10 cellular contexts compared by ENCODE assay signal in the genomic region with DNA sequence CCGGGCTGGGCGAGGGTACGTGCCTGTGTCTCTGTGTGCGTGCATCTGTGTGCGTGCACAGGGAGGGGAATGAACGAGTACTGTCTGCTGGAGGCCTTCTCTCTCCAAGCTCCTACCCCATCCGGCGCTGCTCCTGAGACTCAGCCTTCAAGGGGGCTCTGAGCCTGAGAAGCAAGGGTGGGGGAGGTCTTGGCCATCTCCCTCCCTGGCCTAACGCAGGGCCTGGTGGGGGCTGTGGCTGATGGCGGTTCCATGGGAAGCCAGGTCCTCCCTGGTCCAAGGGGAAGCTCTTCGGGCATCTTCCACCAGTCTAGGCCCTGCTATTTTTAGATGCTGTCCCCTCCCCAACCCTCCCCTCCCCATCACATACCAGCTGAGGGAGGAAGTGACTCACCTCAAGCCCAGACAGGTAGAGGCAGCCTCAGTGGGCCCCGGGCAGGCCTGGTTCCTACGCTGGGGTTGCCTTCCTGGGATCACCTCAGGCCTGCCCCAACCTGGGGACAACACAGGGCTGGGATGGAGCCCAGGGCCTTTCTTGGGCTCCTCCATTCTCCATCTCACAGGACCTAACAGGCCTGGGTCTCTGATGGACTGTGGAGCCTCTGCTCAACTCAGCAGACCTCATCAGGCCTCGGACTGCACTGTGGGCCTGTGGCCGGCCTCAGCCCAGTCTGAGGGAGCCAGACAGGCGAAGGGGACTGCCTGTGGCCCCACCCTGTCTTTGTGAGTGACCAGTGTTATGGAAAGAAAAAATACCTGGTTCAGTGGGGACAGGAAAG. TPM values are rescaled to one million over a fixed set of nuclear protein-coding genes. Genes with fewer than 3 reads are reported as not detected.
DNase-seq lines count a peak whose midpoint lies in the region; ATAC-seq and TF ChIP-seq lines count a peak whose summit lies in the region.
"Had no signal": no experiment of that assay in that cellular context is flagged by ENCODE, and none has a peak within 500 bp of the region (broad histone marks: within the 10 kb centered on the region; RNA-seq: fewer than 3 reads in every experiment).

No MANE protein-coding gene starts in this region.

- peaks cover 12% of the 10 kb centered on the region for H3K79me2 ChIP-seq in DOHH2 (ENCODE audit: control insufficient read depth, low read length)
- H3K79me2 ChIP-seq in osteoblast (ENCODE audit: insufficient read depth, low read length): no peaks in the 10 kb centered on the region

- H4K20me1 ChIP-seq in DOHH2 (ENCODE audit: control insufficient read depth, insufficient read depth, low read depth, low read length): no peaks in the 10 kb centered on the region
- no peaks in the 10 kb centered on the region for H4K20me1 ChIP-seq in osteoblast (ENCODE audit: insufficient read depth, low read length)

- H3K27me3 Mint-ChIP-seq in T-helper 1 cell treated with Interleukin-12 subunit alpha and Interleukin-12 subunit beta and Interleukin-4 antibody, amounts not matched to agents 30 μg/mL and 1 μg/mL, for 36 hours (ENCODE audit: low read depth): no peaks in the 10 kb centered on the region
- no peaks in the 10 kb centered on the region for H3K27me3 Mint-ChIP-seq in activated naive CD8-positive, alpha-beta T cell treated with anti-CD3 and anti-CD28 coated beads, Interleukin-2, amount 50 U/mL, for 24 hours
- peaks cover 7% of the 10 kb centered on the region for H3K27me3 Mint-ChIP-seq in progenitor cell of endocrine pancreas

- H3K9me3 Mint-ChIP-seq in T-helper 1 cell treated with Interleukin-12 subunit alpha and Interleukin-12 subunit beta and Interleukin-4 antibody, amounts not matched to agents 30 μg/mL and 1 μg/mL, for 36 hours: peaks cover 8% of the 10 kb centered on the region
- no peaks in the 10 kb centered on the region for H3K9me3 Mint-ChIP-seq in activated naive CD8-positive, alpha-beta T cell treated with anti-CD3 and anti-CD28 coated beads, Interleukin-2, amount 50 U/mL, for 24 hours
- no peaks in the 10 kb centered on the region for H3K9me3 Mint-ChIP-seq in progenitor cell of endocrine pancreas (ENCODE audit: low read depth)

- no peaks in the 10 kb centered on the region for H3K9me2 ChIP-seq in DOHH2 (replicated peaks; ENCODE audit: control insufficient read depth, low read length)

- H2AFZ ChIP-seq in osteoblast (ENCODE audit: low read length): peak overlapping the region; percentile 11

- peaks cover 61% of the 10 kb centered on the region for H3K4me1 Mint-ChIP-seq in T-helper 1 cell treated with Interleukin-12 subunit alpha and Interleukin-12 subunit beta and Interleukin-4 antibody, amounts not matched to agents 30 μg/mL and 1 μg/mL, for 36 hours (ENCODE audit: low read depth)
- H3K4me1 Mint-ChIP-seq in activated naive CD8-positive, alpha-beta T cell treated with anti-CD3 and anti-CD28 coated beads, Interleukin-2, amount 50 U/mL, for 24 hours: peaks cover 77% of the 10 kb centered on the region
- H3K4me1 Mint-ChIP-seq in progenitor cell of endocrine pancreas (ENCODE audit: low read depth): peaks cover 18% of the 10 kb centered on the region

- H3K27me3 ChIP-seq in DOHH2 (ENCODE audit: control insufficient read depth, low read length) (no peaks in the 10 kb centered on the region), osteoblast (ENCODE audit: insufficient read depth, low read length) (no peaks in the 10 kb centered on the region), right atrium auricular region (no peaks in the 10 kb centered on the region)

- TF ChIP-seq CTCF in DOHH2 (IDR thresholded peaks at IDR 0.05; ENCODE audit: low read depth, low read length, poor library complexity, severe bottlenecking) (no peak), osteoblast (IDR thresholded peaks at IDR 0.05; ENCODE audit: extremely low read depth, low read depth, low read length) (no peak), progenitor cell of endocrine pancreas (IDR thresholded peaks at IDR 0.05; ENCODE audit: unreplicated experiment) (no peak), right atrium auricular region (IDR thresholded peaks at IDR 0.05) (no peak)

- H3K4me3 ChIP-seq in DOHH2 (ENCODE audit: low read length) (peak overlapping the region; percentile 84), osteoblast (ENCODE audit: insufficient read depth, low read length) (no peak overlapping the region), right atrium auricular region (no peak overlapping the region)

- H3K36me3 Mint-ChIP-seq in T-helper 1 cell treated with Interleukin-12 subunit alpha and Interleukin-12 subunit beta and Interleukin-4 antibody, amounts not matched to agents 30 μg/mL and 1 μg/mL, for 36 hours (ENCODE audit: low read depth): peaks cover 7% of the 10 kb centered on the region
- peaks cover 10% of the 10 kb centered on the region for H3K36me3 Mint-ChIP-seq in activated naive CD8-positive, alpha-beta T cell treated with anti-CD3 and anti-CD28 coated beads, Interleukin-2, amount 50 U/mL, for 24 hours (ENCODE audit: low read depth)
- no peaks in the 10 kb centered on the region for H3K36me3 Mint-ChIP-seq in progenitor cell of endocrine pancreas (ENCODE audit: insufficient read depth)

- H3K4me1 ChIP-seq in DOHH2 (ENCODE audit: control insufficient read depth, low read length): peaks cover 74% of the 10 kb centered on the region
- peaks cover 39% of the 10 kb centered on the region for H3K4me1 ChIP-seq in osteoblast (ENCODE audit: insufficient read depth, low read length)
- H3K4me1 ChIP-seq in right atrium auricular region: peaks cover 0 to 73% of the 10 kb centered on the region in 2 donors

- ATAC-seq in activated naive CD8-positive, alpha-beta T cell treated with anti-CD3 and anti-CD28 coated beads, Interleukin-2, amount 50 U/mL, for 24 hours: peak; percentile 4
- ATAC-seq in GM19035 (IDR thresholded peaks at IDR 0.05; ENCODE audit: unreplicated experiment): no peak

- H3K9me3 ChIP-seq in DOHH2 (ENCODE audit: control insufficient read depth, insufficient read depth, low read length): no peaks in the 10 kb centered on the region
- no peaks in the 10 kb centered on the region for H3K9me3 ChIP-seq in osteoblast (ENCODE audit: low read depth, low read length)
- H3K9me3 ChIP-seq in right atrium auricular region: no peaks in the 10 kb centered on the region

- DNase-seq in activated naive CD8-positive, alpha-beta T cell treated with anti-CD3 and anti-CD28 coated beads, Interleukin-2, amount 50 U/mL, for 24 hours: peak; percentile 61
- DNase-seq in osteoblast (ENCODE audit: insufficient read length, low spot score, missing footprints): peak; percentile 30
- DNase-seq in progenitor cell of endocrine pancreas (ENCODE audit: low spot score, unreplicated experiment): no peak
- DNase-seq in right atrium auricular region (ENCODE audit: low spot score): no peak
- DNase-seq in GM19238 (ENCODE audit: insufficient read length, low spot score): no peak
- DNase-seq: GOT3, NCI-H1436 treated with DMSO at 0.1 percent for 48 hours had no signal

- H3K27ac Mint-ChIP-seq in T-helper 1 cell treated with Interleukin-12 subunit alpha and Interleukin-12 subunit beta and Interleukin-4 antibody, amounts not matched to agents 30 μg/mL and 1 μg/mL, for 36 hours: peak overlapping the region; percentile 99
- H3K27ac Mint-ChIP-seq in activated naive CD8-positive, alpha-beta T cell treated with anti-CD3 and anti-CD28 coated beads, Interleukin-2, amount 50 U/mL, for 24 hours: peak overlapping the region; percentile 99
- no peak overlapping the region for H3K27ac Mint-ChIP-seq in progenitor cell of endocrine pancreas

- H3K36me3 ChIP-seq in DOHH2 (ENCODE audit: control insufficient read depth, low read length) (no peaks in the 10 kb centered on the region), osteoblast (ENCODE audit: insufficient read depth, low read length) (no peaks in the 10 kb centered on the region), right atrium auricular region (no peaks in the 10 kb centered on the region)

- peak overlapping the region; percentile 99 for H3K27ac ChIP-seq in DOHH2 (ENCODE audit: low read depth, low read length)
- H3K27ac ChIP-seq in osteoblast (ENCODE audit: low read depth, low read length): no peak overlapping the region
- H3K27ac ChIP-seq in right atrium auricular region: peak overlapping the region in 1 of 2 donors; percentile 5

- H3F3A ChIP-seq in DOHH2 (ENCODE audit: control insufficient read depth, insufficient read depth): peaks cover 35% of the 10 kb centered on the region

- peak overlapping the region; percentile 21 for H3K4me3 Mint-ChIP-seq in T-helper 1 cell treated with Interleukin-12 subunit alpha and Interleukin-12 subunit beta and Interleukin-4 antibody, amounts not matched to agents 30 μg/mL and 1 μg/mL, for 36 hours
- peak overlapping the region; percentile 61 for H3K4me3 Mint-ChIP-seq in activated naive CD8-positive, alpha-beta T cell treated with anti-CD3 and anti-CD28 coated beads, Interleukin-2, amount 50 U/mL, for 24 hours
- H3K4me3 Mint-ChIP-seq in progenitor cell of endocrine pancreas (ENCODE audit: low read depth): no peak overlapping the region

- H3K4me2 ChIP-seq in DOHH2 (ENCODE audit: low read length) (peak overlapping the region; percentile 97), osteoblast (ENCODE audit: insufficient read depth, low read length) (no peak overlapping the region)

RNA-seq across cellular contexts. Expression of a gene that starts 32.2 kb away (rescaled TPM):
- total RNA-seq in osteoblast: 48.0 and 52.5 TPM in 2 replicates
- 33.2 and 34.7 TPM in 2 replicates for total RNA-seq in progenitor cell of endocrine pancreas
- total RNA-seq in right atrium auricular region: 10 to 100 TPM; 24.5 to 36.8 TPM

RNA-seq across cellular contexts. Expression of a gene that starts 48.7 kb away (rescaled TPM):
- total RNA-seq in osteoblast (366 and 522 TPM in 2 replicates), progenitor cell of endocrine pancreas (36.9 and 49.7 TPM in 2 replicates), right atrium auricular region (100 to 1,000 TPM; 100 to 136 TPM)

Comparison
In these comparisons a context has a peak if more than half of its experiments do, and no peak if none do; other contexts are left out.
1. DNase-seq: peak in activated naive CD8-positive, alpha-beta T cell treated with anti-CD3 and anti-CD28 coated beads, Interleukin-2, amount 50 U/mL, for 24 hours (single experiment) and osteoblast (single experiment); none in progenitor cell of endocrine pancreas (single experiment), right atrium auricular region (single experiment) and GM19238 (single experiment).